ENCODE assay signal across 18 cellular contexts in genomic region chr9:3769646-3770045, GRCh38.
"Had no signal": no experiment of that assay in that cellular context is flagged by ENCODE, and none has a peak within 500 bp of the region (broad histone marks: within the 10 kb centered on the region; RNA-seq: fewer than 3 reads in every experiment).

No MANE protein-coding gene starts in this region.

- FAIRE-seq: islet of Langerhans, TTC549 had no signal

- H3K36me3 ChIP-seq: neutrophil, suprapubic skin, upper lobe of right lung had no signal

- H3K27ac ChIP-seq: epithelial cell of prostate, neutrophil, suprapubic skin, upper lobe of right lung had no signal

- H3K27me3 ChIP-seq: neutrophil, suprapubic skin, upper lobe of right lung had no signal

- H3K4me3 ChIP-seq: mucosa of descending colon, suprapubic skin, upper lobe of right lung had no signal

- DNase-seq: activated CD4-positive, alpha-beta T cell treated with anti-CD3 and anti-CD28 coated beads for 48 hours; activated CD8-positive, alpha-beta T cell treated with anti-CD3 and anti-CD28 coated beads for 36 hours; activated effector memory CD4-positive, alpha-beta T cell treated with anti-CD3 and anti-CD28 coated beads, Interleukin-2, amount 50 U/mL, for 16 hours; activated T-cell treated with anti-CD3 and anti-CD28 coated beads, Interleukin-2, amount 50 U/mL, for 48 hours; central memory CD4-positive, alpha-beta T cell; dermis blood vessel endothelial cell; effector memory CD8-positive, alpha-beta T cell; mammary epithelial cell; natural killer cell; stimulated activated CD4-positive, alpha-beta T cell treated with anti-CD3 and anti-CD28 coated beads, Interleukin-2, amount 100 ng/mL, for 48 hours; stimulated activated naive B cell treated with anti-CD40 and anti-IgM and Interleukin-4, amounts not matched to agents 10 μg/mL and 1 μg/mL and 100 μg/mL, for 72 hours; upper lobe of right lung had no signal

- H3K4me1 ChIP-seq: suprapubic skin, upper lobe of right lung had no signal

- H3K9me3 ChIP-seq: mucosa of descending colon, neutrophil, suprapubic skin, upper lobe of right lung had no signal
